12 cellular contexts compared by ENCODE assay signal in genomic region chr1:160494620-160495019, GRCh38. TPM values are rescaled to one million over a fixed set of nuclear protein-coding genes. Genes with fewer than 3 reads are reported as not detected.
DNase-seq lines count a peak whose midpoint lies in the region; ATAC-seq and TF ChIP-seq lines count a peak whose summit lies in the region.
"Had no signal": no experiment of that assay in that cellular context is flagged by ENCODE, and none has a peak within 500 bp of the region (broad histone marks: within the 10 kb centered on the region; RNA-seq: fewer than 3 reads in every experiment).

No MANE protein-coding gene starts in this region.

- no peak overlapping the region for H2BK12ac ChIP-seq in mesenchymal stem cell (ENCODE audit: low read length in 2 of 2)

- no peak overlapping the region for H4K91ac ChIP-seq in mesenchymal stem cell (ENCODE audit: low read length)

- peaks cover 3% of the 10 kb centered on the region for H3K27me3 Mint-ChIP-seq in Caco-2 (ENCODE audit: insufficient read depth, unreplicated experiment)
- H3K27me3 Mint-ChIP-seq in activated B cell treated with CpG ODN at 0.5 μM for 24 hours = no peaks in the 10 kb centered on the region

- H4K8ac ChIP-seq in mesendoderm (ENCODE audit: low read depth, low read length) (no peak overlapping the region), mesenchymal stem cell (ENCODE audit: low read length) (no peak overlapping the region)

- H3K79me2 ChIP-seq in mesendoderm (ENCODE audit: control insufficient read depth, insufficient read depth, low read length) = no peaks in the 10 kb centered on the region

- H2BK120ac ChIP-seq in mesendoderm (ENCODE audit: low read depth, low read length) (no peak overlapping the region), mesenchymal stem cell (ENCODE audit: low read depth, low read length) (no peak overlapping the region)

- TF ChIP-seq CTCF in Caco-2 (IDR thresholded peaks at IDR 0.05; ENCODE audit: insufficient read depth in 1 of 2, low read depth in 1 of 2, low read length in 1 of 2, severe bottlenecking in 1 of 2, unreplicated experiment in 1 of 2) = peak; percentile 54 to 71
- no peak for TF ChIP-seq CTCF in activated B cell treated with CpG ODN at 0.5 μM for 24 hours (IDR thresholded peaks at IDR 0.05)

- H3K27me3 ChIP-seq in Caco-2 (replicated peaks; ENCODE audit: control insufficient read depth, insufficient read depth, low read length) = no peaks in the 10 kb centered on the region
- H3K27me3 ChIP-seq in mesendoderm (ENCODE audit: insufficient read depth, low read length, poor library complexity) = no peaks in the 10 kb centered on the region
- H3K27me3 ChIP-seq in mesenchymal stem cell (ENCODE audit: control insufficient read depth in 1 of 2, insufficient read depth in 1 of 2, low read length in 2 of 2) = no peaks in the 10 kb centered on the region

- H3K9ac ChIP-seq in mesendoderm (ENCODE audit: low read length) (no peak overlapping the region), mesenchymal stem cell (ENCODE audit: low read length) (no peak overlapping the region)

- POLR2A ChIA-PET in Caco-2 (lab: Charles Lee) (no interaction called here), activated B cell treated with CpG ODN at 0.5 μM for 24 hours (lab: Charles Lee) (no interaction called here)

- H3K4me3 Mint-ChIP-seq in Caco-2 (ENCODE audit: unreplicated experiment) (no peak overlapping the region), activated B cell treated with CpG ODN at 0.5 μM for 24 hours (no peak overlapping the region)
- H3K4me3 Mint-ChIP-seq: T-helper 1 cell treated with Interleukin-12 subunit alpha and Interleukin-12 subunit beta and Interleukin-4 antibody, amounts not matched to agents 30 μg/mL and 1 μg/mL, for 36 hours had no signal

- H3K4me1 ChIP-seq in Caco-2 (no peaks in the 10 kb centered on the region), mesendoderm (ENCODE audit: control insufficient read depth, low read depth, low read length) (no peaks in the 10 kb centered on the region), mesenchymal stem cell (ENCODE audit: control insufficient read depth, insufficient read depth, low read depth, low read length) (peaks cover 4% of the 10 kb centered on the region)

- H3K4me3 ChIP-seq in Caco-2 (ENCODE audit: low read depth, low read length) (no peak overlapping the region), mesendoderm (ENCODE audit: low read length) (no peak overlapping the region), mesenchymal stem cell (ENCODE audit: insufficient read depth in 1 of 2, low read depth in 1 of 2, low read length in 2 of 2) (no peak overlapping the region)

- H3K18ac ChIP-seq in mesendoderm (ENCODE audit: low read length) (no peak overlapping the region), mesenchymal stem cell (ENCODE audit: low read depth in 1 of 2, low read length in 2 of 2) (no peak overlapping the region)

- no peak overlapping the region for H3K4me2 ChIP-seq in mesendoderm (ENCODE audit: low read length)
- H3K4me2 ChIP-seq in mesenchymal stem cell (ENCODE audit: low read length, poor library complexity, severe bottlenecking) = no peak overlapping the region

- no peak overlapping the region for H2BK5ac ChIP-seq in mesendoderm (ENCODE audit: low read length)
- no peak overlapping the region for H2BK5ac ChIP-seq in mesenchymal stem cell (ENCODE audit: low read depth, low read length, poor library complexity, severe bottlenecking)

- H3K79me1 ChIP-seq in mesendoderm (ENCODE audit: low read length) (no peaks in the 10 kb centered on the region), mesenchymal stem cell (replicated peaks; ENCODE audit: low read length, poor library complexity, severe bottlenecking) (no peaks in the 10 kb centered on the region)

- no peaks in the 10 kb centered on the region for H3K4me1 Mint-ChIP-seq in Caco-2 (ENCODE audit: low read depth, unreplicated experiment)
- H3K4me1 Mint-ChIP-seq in activated B cell treated with CpG ODN at 0.5 μM for 24 hours = peaks cover 38% of the 10 kb centered on the region

- H3K36me3 ChIP-seq in Caco-2 (ENCODE audit: control insufficient read depth, insufficient read depth, low read length) (no peaks in the 10 kb centered on the region), mesendoderm (ENCODE audit: control insufficient read depth, insufficient read depth, low read length) (no peaks in the 10 kb centered on the region), mesenchymal stem cell (ENCODE audit: control insufficient read depth in 1 of 2, insufficient read depth in 2 of 2, low read depth in 1 of 2, low read length in 2 of 2) (no peaks in the 10 kb centered on the region)

- BruUV-seq in Caco-2 (replicated peaks; lab: Mats Ljungman, UMichigan) = no TSS peak

- CTCF ChIA-PET in Caco-2 (lab: Charles Lee) (no interaction called here), activated B cell treated with CpG ODN at 0.5 μM for 24 hours (lab: Charles Lee) (no interaction called here)

- H3K56ac ChIP-seq in mesendoderm (ENCODE audit: low read length) = no peak overlapping the region

- no peak overlapping the region for H2AFZ ChIP-seq in mesenchymal stem cell (ENCODE audit: low read depth, low read length)

- peak in 1 of 2 experiments; percentile 51 for DNase-seq in Caco-2
- DNase-seq in HT1080 (ENCODE audit: low read depth) = peak; percentile 7
- DNase-seq in activated B cell treated with CpG ODN at 0.5 μM for 24 hours = no peak
- peak; percentile 40 for DNase-seq in mesendoderm
- no peak for DNase-seq in HuH-7.5 (ENCODE audit: low spot score)
- DNase-seq in iPS-NIHi11 (ENCODE audit: low spot score) = no peak
- no peak for DNase-seq in mesenchymal stem cell
- no peak for DNase-seq in CD1c-positive myeloid dendritic cell (ENCODE audit: extremely low spot score)
- DNase-seq: activated T-cell treated with anti-CD3 and anti-CD28 coated beads, Interleukin-2, amount 50 U/mL, for 48 hours; NCI-H2081 had no signal

- no peak overlapping the region for H2AK5ac ChIP-seq in mesendoderm (ENCODE audit: low read length)
- no peak overlapping the region for H2AK5ac ChIP-seq in mesenchymal stem cell (ENCODE audit: low read length, severe bottlenecking)

- no CpG with 5 or more reads among the region's 3 CpGs for WGBS in mesendoderm (ENCODE audit: extremely low coverage, insufficient coverage, low lambda C conversion rate)
- WGBS in mesenchymal stem cell = 76% methylated on average over 3 of the region's 3 CpGs

- H3K14ac ChIP-seq in mesenchymal stem cell (ENCODE audit: low read length in 2 of 2) = no peak overlapping the region

- no peak overlapping the region for H3K23ac ChIP-seq in mesendoderm (ENCODE audit: low read length)
- no peak overlapping the region for H3K23ac ChIP-seq in mesenchymal stem cell (ENCODE audit: low read length in 2 of 2)

- H3K4ac ChIP-seq in mesendoderm (ENCODE audit: low read depth, low read length) (no peak overlapping the region), mesenchymal stem cell (ENCODE audit: low read depth in 1 of 2, low read length in 2 of 2) (no peak overlapping the region)

- intact Hi-C loops in Caco-2 (cut with micrococcal nuclease; ENCODE audit: unreplicated experiment) = loop anchor here (1.0 to 5.0 kb wide), 2 partner anchors 67 to 113 kb away; no protein-coding TSS in a partner anchor
- intact Hi-C loops in activated B cell treated with CpG ODN at 0.5 μM for 24 hours (cut with micrococcal nuclease) = no loop called here

- H2BK15ac ChIP-seq in mesendoderm (replicated peaks; ENCODE audit: low read depth) (no peak overlapping the region), mesenchymal stem cell (ENCODE audit: low read depth, poor library complexity, severe bottlenecking) (no peak overlapping the region)

- no peak for ATAC-seq in activated B cell treated with CpG ODN at 0.5 μM for 24 hours (ENCODE audit: low read depth)

- H3K36me3 Mint-ChIP-seq in Caco-2 (ENCODE audit: insufficient read depth, unreplicated experiment) (no peaks in the 10 kb centered on the region), activated B cell treated with CpG ODN at 0.5 μM for 24 hours (ENCODE audit: low read depth) (peaks cover 25% of the 10 kb centered on the region)

- no peak overlapping the region for H4K5ac ChIP-seq in mesendoderm (ENCODE audit: low read length)

- no peak overlapping the region for H3K27ac ChIP-seq in mesendoderm (ENCODE audit: low read depth, low read length)
- no peak overlapping the region for H3K27ac ChIP-seq in mesenchymal stem cell (ENCODE audit: low read length, poor library complexity, severe bottlenecking)

- H3K27ac Mint-ChIP-seq in Caco-2 (ENCODE audit: unreplicated experiment) = no peak overlapping the region
- H3K27ac Mint-ChIP-seq in activated B cell treated with CpG ODN at 0.5 μM for 24 hours = peak overlapping the region; percentile 54
- H3K27ac Mint-ChIP-seq: T-helper 1 cell treated with Interleukin-12 subunit alpha and Interleukin-12 subunit beta and Interleukin-4 antibody, amounts not matched to agents 30 μg/mL and 1 μg/mL, for 36 hours had no signal

- H3K9me3 ChIP-seq in Caco-2 = no peaks in the 10 kb centered on the region
- H3K9me3 ChIP-seq in mesenchymal stem cell (ENCODE audit: control insufficient read depth, low read length) = no peaks in the 10 kb centered on the region

- H3K9me3 Mint-ChIP-seq in Caco-2 (ENCODE audit: unreplicated experiment) (no peaks in the 10 kb centered on the region), activated B cell treated with CpG ODN at 0.5 μM for 24 hours (no peaks in the 10 kb centered on the region)

RNA-seq across cellular contexts. Expression of gene SLAMF6, which starts 28.4 kb away (rescaled TPM):
- not detected in 2 replicates for total RNA-seq in Caco-2 (2022)
- not detected in 2 replicates for total RNA-seq in HT1080 (2014; rRNA removed; shearing (Covaris generic))
- not detected in 2 replicates for polyA plus RNA-seq in HT1080 (2015; cell fraction: cytosol; rRNA removed)
- polyA plus RNA-seq in HT1080 (2015; cell fraction: nucleus; rRNA removed) = not detected in 2 replicates
- total RNA-seq in activated B cell treated with CpG ODN at 0.5 μM for 24 hours = 28.7 and 31.2 TPM in 2 replicates
- 0.04 TPM for polyA plus RNA-seq in mesendoderm (2013, experiment 1 of 2)
- polyA plus RNA-seq in mesendoderm (2013, experiment 2 of 2) = 0.01 TPM
- not detected for polyA plus RNA-seq in mesenchymal stem cell (2013, experiment 1 of 2)
- polyA plus RNA-seq in mesenchymal stem cell (2013, experiment 2 of 2) = not detected
- total RNA-seq: pulmonary artery endothelial cell had no signal

Comparison
In these comparisons a context has a peak if more than half of its experiments do, and no peak if none do; other contexts are left out.
1. DNase-seq: peak in HT1080 (single experiment) and mesendoderm (single experiment); none in activated B cell treated with CpG ODN at 0.5 μM for 24 hours (single experiment), HuH-7.5 (single experiment), iPS-NIHi11 (single experiment), mesenchymal stem cell (single experiment) and CD1c-positive myeloid dendritic cell (single experiment).
2. RNA of gene SLAMF6, which starts 28.4 kb away (total RNA-seq): 28.7 to 31.2 TPM in activated B cell treated with CpG ODN at 0.5 μM for 24 hours; not detected in Caco-2 and not detected in HT1080; every median in the first group is over 10 times any median in the second.